9 cellular contexts compared by ENCODE assay signal in the genomic region with DNA sequence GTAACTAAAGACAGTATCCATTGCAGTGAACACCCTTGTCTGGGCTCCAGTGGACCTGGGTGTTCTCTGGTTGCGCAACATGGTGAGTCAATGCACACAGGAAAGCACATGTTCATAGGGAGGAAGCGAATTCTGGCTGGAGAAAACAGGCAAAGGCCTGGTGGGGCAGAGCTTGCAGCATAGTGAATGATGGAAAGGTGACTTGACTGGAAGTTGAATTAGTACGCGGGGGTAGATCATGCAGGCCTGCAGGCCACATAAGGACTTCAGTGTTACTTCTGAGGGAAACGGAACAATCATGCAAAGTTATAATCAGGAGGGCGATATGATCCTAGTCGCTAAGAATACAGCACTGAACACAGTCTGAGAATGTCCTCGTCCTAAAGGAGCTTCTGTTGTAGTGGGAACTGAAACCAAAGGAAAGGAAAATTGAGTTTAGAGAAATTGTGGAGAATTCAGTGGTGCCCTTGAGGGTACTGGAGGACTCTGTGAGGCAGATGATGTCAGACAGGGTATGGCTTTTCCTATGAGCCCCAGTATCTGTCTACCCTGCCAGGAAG.
DNase-seq lines count a peak whose midpoint lies in the region; ATAC-seq, FAIRE-seq and TF ChIP-seq lines count a peak whose summit lies in the region.
"Had no signal": no experiment of that assay in that cellular context is flagged by ENCODE, and none has a peak within 500 bp of the region (broad histone marks: within the 10 kb centered on the region; RNA-seq: fewer than 3 reads in every experiment).

No MANE protein-coding gene starts in this region.

- intact Hi-C loops in IMR-90 (cut with micrococcal nuclease) (no loop called here), kidney (cut with DNase I) (no loop called here)

- POLR2A ChIA-PET in IMR-90 (lab: Charles Lee; ENCODE audit: unreplicated experiment) = no interaction called here

- no peak overlapping the region for H3K4me2 ChIP-seq in IMR-90 (ENCODE audit: low read depth, low read length)

- no peak overlapping the region for H3K4ac ChIP-seq in IMR-90 (ENCODE audit: low read depth, low read length)

- DNase-seq in IMR-90 (peak; percentile 38), astrocyte of the spinal cord (ENCODE audit: low read depth, low spot score) (peak; percentile 61), kidney (peak; percentile 72), tibial nerve (ENCODE audit: low spot score in 2 of 2) (peak; percentile 65 to 89), NCI-H526 treated with DMSO at 0.1 percent for 48 hours (lab: John Stamatoyannopoulos, UW) (no peak)

- TF ChIP-seq CTCF in IMR-90 (conservative IDR thresholded peaks at IDR 0.05; ENCODE audit: low read depth, low read length) (no peak), astrocyte of the spinal cord (IDR thresholded peaks at IDR 0.05; ENCODE audit: low read depth, low read length) (no peak), kidney (IDR thresholded peaks at IDR 0.05; ENCODE audit: borderline replicate concordance, extremely low read depth, insufficient read depth) (no peak), tibial nerve (IDR thresholded peaks at IDR 0.05) (no peak)

- H2AK9ac ChIP-seq in IMR-90 (replicated peaks; ENCODE audit: low read depth, low read length, poor library complexity) = no peak overlapping the region

- H3K23ac ChIP-seq in IMR-90 (ENCODE audit: low read depth, low read length) = no peak overlapping the region

- no peaks in the 10 kb centered on the region for H3K9me3 ChIP-seq in IMR-90 (ENCODE audit: control insufficient read depth, insufficient read depth, low read length)
- no peaks in the 10 kb centered on the region for H3K9me3 ChIP-seq in kidney (ENCODE audit: control insufficient read depth in 1 of 2, low read length in 2 of 2)
- no peaks in the 10 kb centered on the region for H3K9me3 ChIP-seq in tibial nerve
- H3K9me3 ChIP-seq: breast epithelium had no signal

- H2AK5ac ChIP-seq in IMR-90 (ENCODE audit: low read depth, low read length) = no peak overlapping the region

- H4K91ac ChIP-seq in IMR-90 (ENCODE audit: insufficient read depth, low read depth, low read length) = no peak overlapping the region

- H2AFZ ChIP-seq in IMR-90 (replicated peaks; ENCODE audit: low read length, poor library complexity) = no peak overlapping the region

- H3K4me1 ChIP-seq in IMR-90 (ENCODE audit: control insufficient read depth, insufficient read depth, low read length) (no peaks in the 10 kb centered on the region), kidney (ENCODE audit: control insufficient read depth in 1 of 2, insufficient read depth in 1 of 2, low read depth in 1 of 2, low read length in 2 of 2) (no peaks in the 10 kb centered on the region), tibial nerve (peaks cover 0 to 22% (median 6%) of the 10 kb centered on the region in 4 donors)
- H3K4me1 ChIP-seq: breast epithelium had no signal

- ATAC-seq in IMR-90 (ENCODE audit: low read depth) (no peak), HG02870 (IDR thresholded peaks at IDR 0.05; ENCODE audit: unreplicated experiment) (no peak), HG02973 (IDR thresholded peaks at IDR 0.05; ENCODE audit: unreplicated experiment) (no peak), HG03175 (IDR thresholded peaks at IDR 0.05; ENCODE audit: unreplicated experiment) (no peak)

- H2BK20ac ChIP-seq in IMR-90 (ENCODE audit: low read depth, low read length) = no peak overlapping the region

- H4K8ac ChIP-seq in IMR-90 (ENCODE audit: low read depth in 2 of 2, low read length in 2 of 2) = no peak overlapping the region

- H3K79me1 ChIP-seq in IMR-90 (ENCODE audit: low read depth in 1 of 2, low read length in 2 of 2) = no peaks in the 10 kb centered on the region

- H3K27ac ChIP-seq in IMR-90 (ENCODE audit: insufficient read depth, low read length) (no peak overlapping the region), kidney (ENCODE audit: low read depth in 2 of 2, low read length in 2 of 2) (no peak overlapping the region), tibial nerve (peak overlapping the region in 2 of 4 donors; percentile 60 to 64)

- 79% methylated on average over 7 of the region's 8 CpGs; no CpG with 5 or more reads in 1 of the 2 experiments for WGBS in IMR-90 (ENCODE audit: extremely low coverage in 2 of 2, insufficient read length in 1 of 2), 2 experiments
- 75 to 82% methylated on average over 8 of the region's 8 CpGs for WGBS in tibial nerve, 2 donors

- in situ Hi-C loops in IMR-90 (cut with MboI; ENCODE audit: low sequenced_read_pairs) (no loop called here), astrocyte of the spinal cord (cut with HindIII; ENCODE audit: low sequenced_read_pairs) (no loop called here)

- H4K20me1 ChIP-seq in IMR-90 (ENCODE audit: insufficient read depth, low read length) = no peaks in the 10 kb centered on the region

- dilution Hi-C loops in IMR-90 (cut with HindIII; ENCODE audit: low sequenced_read_pairs, unreplicated experiment) = no loop called here

- peak in 1 of 2 donors; percentile 88 for TF ChIP-seq EP300 in tibial nerve (IDR thresholded peaks at IDR 0.05)

- no peak overlapping the region for H4K5ac ChIP-seq in IMR-90 (ENCODE audit: low read depth, low read length)

- BruUV-seq in IMR-90 (replicated peaks; lab: Mats Ljungman, UMichigan) = no TSS peak

- H3K4me3 ChIP-seq in IMR-90 (ENCODE audit: insufficient read depth, low read depth, low read length) (no peak overlapping the region), astrocyte of the spinal cord (ENCODE audit: low read depth, low read length) (no peak overlapping the region), kidney (ENCODE audit: low read length in 2 of 2) (no peak overlapping the region), tibial nerve (no peak overlapping the region)
- H3K4me3 ChIP-seq: breast epithelium had no signal

- CTCF ChIA-PET in IMR-90 (lab: Yijun Ruan, JAX) = no interaction called here

- no peak overlapping the region for H2BK120ac ChIP-seq in IMR-90 (ENCODE audit: low read depth, low read length)

- no peak overlapping the region for H3K9ac ChIP-seq in IMR-90 (ENCODE audit: low read depth, low read length)
- H3K9ac ChIP-seq in kidney (ENCODE audit: low read length in 2 of 2) = no peak overlapping the region

- H2BK5ac ChIP-seq in IMR-90 (ENCODE audit: low read depth, low read length, poor library complexity, severe bottlenecking) = no peak overlapping the region

- FAIRE-seq in kidney (lab: Jason Lieb, UNC) = no peak

- H3K18ac ChIP-seq in IMR-90 (ENCODE audit: low read depth, low read length) = no peak overlapping the region

- H3K36me3 ChIP-seq in IMR-90 (ENCODE audit: control insufficient read depth, insufficient read depth, low read length) (no peaks in the 10 kb centered on the region), kidney (ENCODE audit: control insufficient read depth in 1 of 2, insufficient read depth in 2 of 2, low read length in 2 of 2) (no peaks in the 10 kb centered on the region), tibial nerve (no peaks in the 10 kb centered on the region)
- H3K36me3 ChIP-seq: breast epithelium had no signal

- no peaks in the 10 kb centered on the region for H3K9me1 ChIP-seq in IMR-90 (ENCODE audit: insufficient read depth, low read length)

- H3K27me3 ChIP-seq in IMR-90 (ENCODE audit: control insufficient read depth, insufficient read depth, low read length) = no peaks in the 10 kb centered on the region
- H3K27me3 ChIP-seq in tibial nerve = no peaks in the 10 kb centered on the region
- H3K27me3 ChIP-seq: breast epithelium had no signal

- no peak overlapping the region for H2BK15ac ChIP-seq in IMR-90 (ENCODE audit: low read depth, low read length)

- no peak for TF ChIP-seq RAD21 in IMR-90 (IDR thresholded peaks at IDR 0.05; ENCODE audit: low read length)

- TF ChIP-seq POLR2A in IMR-90 (IDR thresholded peaks at IDR 0.05; ENCODE audit: low read depth, low read length) (no peak), tibial nerve (IDR thresholded peaks at IDR 0.05) (no peak)

- no peak overlapping the region for H3K14ac ChIP-seq in IMR-90 (replicated peaks; ENCODE audit: low read depth, low read length)

- no peak overlapping the region for H3K56ac ChIP-seq in IMR-90 (ENCODE audit: extremely low read depth, insufficient read depth, low read length)

TF ChIP-seq in IMR-90, 13 proteins besides CTCF, POLR2A, EP300 and RAD21:
- TF ChIP-seq CEBPB (IDR thresholded peaks at IDR 0.05; ENCODE audit: low read depth, low read length) (peak; percentile 93), FOS (IDR thresholded peaks at IDR 0.05; ENCODE audit: low read depth, low read length) (no peak), RFX5 (IDR thresholded peaks at IDR 0.05; ENCODE audit: low read depth, low read length) (no peak)
